ENCODE assay signal across 2 cellular contexts in the genomic region with DNA sequence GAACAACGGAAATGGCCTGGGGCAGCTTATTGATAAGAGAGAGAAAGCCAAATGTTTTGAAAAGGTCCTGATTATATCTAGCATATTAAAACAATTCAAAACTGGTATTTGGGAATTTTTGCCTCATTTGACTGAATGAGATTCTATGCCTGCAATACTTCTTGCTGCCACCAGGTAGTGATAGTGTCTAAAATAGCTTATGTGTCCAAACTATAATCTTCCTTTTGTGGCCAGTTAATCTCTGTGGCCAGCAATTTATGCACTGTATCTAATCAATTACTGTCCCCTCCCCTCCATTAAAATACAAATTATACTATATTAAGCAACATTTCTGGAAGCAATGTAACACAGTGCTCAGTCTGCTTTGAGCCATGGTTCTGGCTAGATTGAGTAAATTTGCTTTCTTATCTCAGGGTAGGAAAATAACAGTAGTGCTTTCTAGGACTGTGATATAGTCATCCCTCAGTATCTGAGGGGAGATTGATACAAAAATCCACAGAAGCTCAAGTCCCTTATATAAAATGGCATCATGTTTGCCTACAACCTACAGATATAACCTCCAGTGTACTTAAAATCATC.
TF ChIP-seq lines count a peak whose summit lies in the region.

No MANE protein-coding gene starts in this region.

TF ChIP-seq in IMR-90, 13 proteins besides CTCF, POLR2A, EP300 and RAD21:
- TF ChIP-seq MAFK (IDR thresholded peaks at IDR 0.05; ENCODE audit: low read depth, low read length) (no peak), RFX5 (IDR thresholded peaks at IDR 0.05; ENCODE audit: low read depth, low read length) (no peak), BHLHE40 (IDR thresholded peaks at IDR 0.05; ENCODE audit: low read depth, low read length) (no peak), FOS (IDR thresholded peaks at IDR 0.05; ENCODE audit: low read depth, low read length) (no peak), SMC3 (IDR thresholded peaks at IDR 0.05; ENCODE audit: low read depth, low read length) (no peak), MXI1 (IDR thresholded peaks at IDR 0.05; ENCODE audit: borderline replicate concordance, low read depth, low read length) (no peak)
- TF ChIP-seq, protein P1, sequence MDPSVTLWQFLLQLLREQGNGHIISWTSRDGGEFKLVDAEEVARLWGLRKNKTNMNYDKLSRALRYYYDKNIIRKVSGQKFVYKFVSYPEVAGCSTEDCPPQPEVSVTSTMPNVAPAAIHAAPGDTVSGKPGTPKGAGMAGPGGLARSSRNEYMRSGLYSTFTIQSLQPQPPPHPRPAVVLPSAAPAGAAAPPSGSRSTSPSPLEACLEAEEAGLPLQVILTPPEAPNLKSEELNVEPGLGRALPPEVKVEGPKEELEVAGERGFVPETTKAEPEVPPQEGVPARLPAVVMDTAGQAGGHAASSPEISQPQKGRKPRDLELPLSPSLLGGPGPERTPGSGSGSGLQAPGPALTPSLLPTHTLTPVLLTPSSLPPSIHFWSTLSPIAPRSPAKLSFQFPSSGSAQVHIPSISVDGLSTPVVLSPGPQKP (IDR thresholded peaks at IDR 0.05; ENCODE audit: borderline replicate concordance, low read depth, low read length) = no peak
- TF ChIP-seq, protein P2, sequence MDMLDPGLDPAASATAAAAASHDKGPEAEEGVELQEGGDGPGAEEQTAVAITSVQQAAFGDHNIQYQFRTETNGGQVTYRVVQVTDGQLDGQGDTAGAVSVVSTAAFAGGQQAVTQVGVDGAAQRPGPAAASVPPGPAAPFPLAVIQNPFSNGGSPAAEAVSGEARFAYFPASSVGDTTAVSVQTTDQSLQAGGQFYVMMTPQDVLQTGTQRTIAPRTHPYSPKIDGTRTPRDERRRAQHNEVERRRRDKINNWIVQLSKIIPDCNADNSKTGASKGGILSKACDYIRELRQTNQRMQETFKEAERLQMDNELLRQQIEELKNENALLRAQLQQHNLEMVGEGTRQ (IDR thresholded peaks at IDR 0.05; ENCODE audit: low read depth, low read length) = no peak
TF ChIP-seq in IMR-90: peak in this region for 0.

TF ChIP-seq in GM12878, 131 proteins besides CTCF, POLR2A, EP300 and RAD21:
- no peak for TF ChIP-seq TCF3 (IDR thresholded peaks at IDR 0.05; ENCODE audit: borderline replicate concordance, insufficient read depth, low read depth, low read length)
- TF ChIP-seq, protein P3, sequence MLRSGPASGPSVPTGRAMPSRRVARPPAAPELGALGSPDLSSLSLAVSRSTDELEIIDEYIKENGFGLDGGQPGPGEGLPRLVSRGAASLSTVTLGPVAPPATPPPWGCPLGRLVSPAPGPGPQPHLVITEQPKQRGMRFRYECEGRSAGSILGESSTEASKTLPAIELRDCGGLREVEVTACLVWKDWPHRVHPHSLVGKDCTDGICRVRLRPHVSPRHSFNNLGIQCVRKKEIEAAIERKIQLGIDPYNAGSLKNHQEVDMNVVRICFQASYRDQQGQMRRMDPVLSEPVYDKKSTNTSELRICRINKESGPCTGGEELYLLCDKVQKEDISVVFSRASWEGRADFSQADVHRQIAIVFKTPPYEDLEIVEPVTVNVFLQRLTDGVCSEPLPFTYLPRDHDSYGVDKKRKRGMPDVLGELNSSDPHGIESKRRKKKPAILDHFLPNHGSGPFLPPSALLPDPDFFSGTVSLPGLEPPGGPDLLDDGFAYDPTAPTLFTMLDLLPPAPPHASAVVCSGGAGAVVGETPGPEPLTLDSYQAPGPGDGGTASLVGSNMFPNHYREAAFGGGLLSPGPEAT (IDR thresholded peaks at IDR 0.05; ENCODE audit: low read depth) = no peak
